8 cellular contexts compared by ENCODE assay signal in the genomic region with DNA sequence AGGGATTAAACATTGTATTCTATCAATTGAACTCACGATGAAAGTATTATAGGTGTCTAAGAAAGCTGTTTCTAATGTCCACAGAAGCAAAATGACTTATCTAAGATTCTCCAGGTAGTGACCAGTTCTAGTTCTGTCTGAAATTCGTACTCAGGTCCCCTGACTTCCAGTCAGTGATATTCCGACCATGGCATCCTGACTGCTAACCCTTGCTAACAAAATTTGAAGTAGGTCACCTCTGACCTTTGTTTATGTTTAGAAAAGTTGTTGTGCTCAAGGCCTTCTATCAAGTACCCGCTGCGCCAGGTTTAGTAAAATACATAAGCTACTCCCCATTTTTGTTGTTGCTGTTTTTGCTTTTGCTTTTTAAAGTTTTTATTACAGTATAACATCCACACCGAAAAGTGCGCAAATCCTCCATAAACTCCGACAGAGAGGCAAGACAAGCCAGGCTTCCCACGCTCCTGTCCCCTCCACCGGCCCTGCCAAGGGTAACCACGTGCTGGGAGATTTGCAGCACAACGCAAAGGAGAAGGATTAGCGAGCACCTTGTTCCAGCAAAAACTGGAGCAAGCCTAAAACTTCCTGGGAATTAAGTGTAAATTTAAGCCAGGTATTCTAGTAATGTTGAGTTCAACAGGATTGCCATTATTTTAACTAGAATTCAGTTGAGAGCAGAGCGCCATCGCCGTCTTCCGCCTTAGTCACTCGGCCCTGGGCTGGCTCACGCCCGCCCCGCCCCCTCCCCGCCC. TPM values are rescaled to one million over a fixed set of nuclear protein-coding genes. Genes with fewer than 3 reads are reported as not detected.
DNase-seq lines count a peak whose midpoint lies in the region; ATAC-seq and TF ChIP-seq lines count a peak whose summit lies in the region.

No MANE protein-coding gene starts in this region.

- H3K27ac ChIP-seq in RWPE2 (ENCODE audit: poor library complexity, severe bottlenecking) = peak overlapping the region; percentile 69
- H3K27ac ChIP-seq in ectodermal cell (ENCODE audit: insufficient read depth, low read depth, low read length, poor library complexity, severe bottlenecking) = peak overlapping the region; percentile 78
- H3K27ac ChIP-seq in upper lobe of left lung = peak overlapping the region; percentile 96 to 100 (median 97)

- 24 to 39% methylated on average over 16 of the region's 22 CpGs for WGBS in ectodermal cell, 2 experiments
- 27 to 34% methylated on average over 16 to 19 of the region's 22 CpGs for WGBS in upper lobe of left lung, 2 donors

- no peaks in the 10 kb centered on the region for H3K36me3 ChIP-seq in RWPE2 (ENCODE audit: low read depth)
- H3K36me3 ChIP-seq in ectodermal cell (ENCODE audit: control insufficient read depth, insufficient read depth, low read length) = no peaks in the 10 kb centered on the region
- no peaks in the 10 kb centered on the region for H3K36me3 ChIP-seq in mucosa of descending colon (ENCODE audit: low read depth)
- no peaks in the 10 kb centered on the region for H3K36me3 ChIP-seq in upper lobe of left lung

- DNase-seq in DMS114 treated with DMSO at 0.1 percent for 48 hours (lab: John Stamatoyannopoulos, UW; ENCODE audit: unreplicated experiment) (peak; percentile 79), HT-29 (ENCODE audit: low spot score) (peak; percentile 67), RWPE2 (ENCODE audit: low spot score) (no peak), mucosa of descending colon (no peak), upper lobe of left lung (no peak), cerebellum (ENCODE audit: low spot score) (no peak)

- H3K27me3 ChIP-seq in RWPE2 (ENCODE audit: insufficient read depth, poor library complexity, severe bottlenecking) (no peaks in the 10 kb centered on the region), ectodermal cell (ENCODE audit: control insufficient read depth, insufficient read depth, low read length, poor library complexity, severe bottlenecking) (no peaks in the 10 kb centered on the region), upper lobe of left lung (no peaks in the 10 kb centered on the region)

- no peaks in the 10 kb centered on the region for H3K9me3 ChIP-seq in RWPE2 (ENCODE audit: severe bottlenecking)
- H3K9me3 ChIP-seq in ectodermal cell (ENCODE audit: control insufficient read depth, low read length) = no peaks in the 10 kb centered on the region
- no peaks in the 10 kb centered on the region for H3K9me3 ChIP-seq in mucosa of descending colon
- H3K9me3 ChIP-seq in upper lobe of left lung = no peaks in the 10 kb centered on the region

- H3K4me3 ChIP-seq in RWPE2 (ENCODE audit: severe bottlenecking) (peak overlapping the region; percentile 48), ectodermal cell (ENCODE audit: insufficient read depth, low read depth, low read length) (peak overlapping the region; percentile 75), mucosa of descending colon (peak overlapping the region; percentile 9), upper lobe of left lung (peak overlapping the region; percentile 31 to 64 (median 53))

- peaks cover 20% of the 10 kb centered on the region for H3K4me1 ChIP-seq in RWPE2 (ENCODE audit: insufficient read depth, poor library complexity, severe bottlenecking)
- no peaks in the 10 kb centered on the region for H3K4me1 ChIP-seq in ectodermal cell (ENCODE audit: control insufficient read depth, insufficient read depth, low read length)
- H3K4me1 ChIP-seq in mucosa of descending colon (ENCODE audit: low read depth) = peaks cover 6% of the 10 kb centered on the region
- peaks cover 4 to 19% (median 14%) of the 10 kb centered on the region in 4 donors for H3K4me1 ChIP-seq in upper lobe of left lung

- ATAC-seq in GM21447 (IDR thresholded peaks at IDR 0.05; ENCODE audit: unreplicated experiment) (peak; percentile 25), RWPE2 (ENCODE audit: low read depth) (peak; percentile 32; the same call in 2 of the 3 replicates), mucosa of descending colon (peak; percentile 28), upper lobe of left lung (ENCODE audit: low FRiP score in 2 of 2) (peak; percentile 41 to 42)

- no peak for TF ChIP-seq EP300 in upper lobe of left lung (IDR thresholded peaks at IDR 0.05)

- TF ChIP-seq POLR2A in upper lobe of left lung (IDR thresholded peaks at IDR 0.05) = peak in 1 of 4 donors; percentile 19

- intact Hi-C loops in mucosa of descending colon (cut with DNase I, micrococcal nuclease) = no loop called here

- no peak for TF ChIP-seq CTCF in RWPE2 (IDR thresholded peaks at IDR 0.05; ENCODE audit: poor library complexity, severe bottlenecking)
- TF ChIP-seq CTCF in mucosa of descending colon (IDR thresholded peaks at IDR 0.05) = no peak
- TF ChIP-seq CTCF in upper lobe of left lung (IDR thresholded peaks at IDR 0.05) = no peak

RNA-seq across cellular contexts. Expression of gene HMGN4, which starts 17.9 kb away (rescaled TPM):
- total RNA-seq in HT-29 (2014; rRNA removed; shearing (Covaris generic)) = 23.6 and 26.3 TPM in 2 replicates
- 76.9 TPM for polyA plus RNA-seq in ectodermal cell (2013, experiment 1 of 4)
- polyA plus RNA-seq in ectodermal cell (2013, experiment 2 of 4) = 71.1 TPM
- 73.8 TPM for polyA plus RNA-seq in ectodermal cell (2013, experiment 3 of 4)
- polyA plus RNA-seq in ectodermal cell (2013, experiment 4 of 4) = 79.7 TPM
- total RNA-seq in mucosa of descending colon = 10 to 100 TPM; 58.6 to 76.0 (median 68.2) TPM
- 10 to 100 TPM; 35.6 to 76.7 (median 45.5) TPM for total RNA-seq in upper lobe of left lung
- total RNA-seq in cerebellum = 35.7 TPM

RNA-seq across cellular contexts. Expression of gene BTN1A1, which starts 20.2 kb away (rescaled TPM):
- not detected in 2 replicates for total RNA-seq in HT-29 (2014; rRNA removed; shearing (Covaris generic))
- polyA plus RNA-seq in ectodermal cell (2013, experiment 1 of 4) = not detected
- not detected for polyA plus RNA-seq in ectodermal cell (2013, experiment 2 of 4)
- polyA plus RNA-seq in ectodermal cell (2013, experiment 3 of 4) = not detected
- polyA plus RNA-seq in ectodermal cell (2013, experiment 4 of 4) = not detected
- total RNA-seq in mucosa of descending colon (not detected), upper lobe of left lung (not detected), cerebellum (not detected)

Comparison
In these comparisons a context has a peak if more than half of its experiments do, and no peak if none do; other contexts are left out.
1. DNase-seq: peak in DMS114 treated with DMSO at 0.1 percent for 48 hours (single experiment) and HT-29 (single experiment); none in RWPE2 (single experiment), mucosa of descending colon (0 of 3), upper lobe of left lung (0 of 2) and cerebellum (single experiment).
2. H3K4me3 ChIP-seq: peak in every context shown above with its lines; median percentile 75 in ectodermal cell; 53 in upper lobe of left lung; 48 in RWPE2; 9 in mucosa of descending colon.
3. Peak in every context shown above with its lines, with median percentiles within 50 percentile points of each other: ATAC-seq and H3K27ac ChIP-seq.